Comparison of ENCODE assay signal across 1 cellular context in the genomic region with DNA sequence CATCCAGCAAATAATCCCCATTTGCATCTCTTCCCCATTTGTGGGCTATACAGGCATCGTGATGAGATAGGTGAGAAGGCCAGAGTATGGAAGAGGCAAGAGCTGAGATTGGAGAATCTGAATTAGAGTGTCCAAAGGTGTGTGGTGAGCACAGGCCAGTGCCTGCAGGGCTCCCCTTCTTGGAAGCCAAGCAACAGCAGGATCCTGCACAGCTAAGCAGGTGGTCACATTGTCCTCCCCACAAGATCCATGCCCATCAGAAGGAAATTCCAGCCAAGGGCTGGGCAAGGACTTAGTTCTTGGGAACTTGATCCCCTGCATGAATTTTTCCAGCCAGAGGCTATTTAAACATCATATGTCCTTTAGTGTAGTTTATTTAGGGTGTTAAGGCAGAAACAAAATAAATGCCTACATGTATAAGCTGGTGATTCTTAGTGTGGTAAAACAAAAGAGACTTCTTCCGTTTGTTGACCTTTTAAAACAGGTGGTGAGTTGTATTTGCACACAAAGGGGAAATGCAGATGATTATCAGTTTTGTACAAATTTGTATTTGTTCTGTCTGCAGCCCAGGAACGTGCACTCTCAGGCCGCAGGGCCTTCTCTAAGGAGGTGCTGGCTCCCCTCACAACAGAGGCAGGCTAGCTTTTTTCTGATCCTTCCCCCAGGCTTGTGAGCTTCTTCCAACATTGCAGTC.
TF ChIP-seq lines count a peak whose summit lies in the region.

No MANE protein-coding gene starts in this region.

TF ChIP-seq in HepG2, 621 proteins besides CTCF, POLR2A, EP300 and RAD21 (continued from another document):
- TF ChIP-seq, protein P1, sequence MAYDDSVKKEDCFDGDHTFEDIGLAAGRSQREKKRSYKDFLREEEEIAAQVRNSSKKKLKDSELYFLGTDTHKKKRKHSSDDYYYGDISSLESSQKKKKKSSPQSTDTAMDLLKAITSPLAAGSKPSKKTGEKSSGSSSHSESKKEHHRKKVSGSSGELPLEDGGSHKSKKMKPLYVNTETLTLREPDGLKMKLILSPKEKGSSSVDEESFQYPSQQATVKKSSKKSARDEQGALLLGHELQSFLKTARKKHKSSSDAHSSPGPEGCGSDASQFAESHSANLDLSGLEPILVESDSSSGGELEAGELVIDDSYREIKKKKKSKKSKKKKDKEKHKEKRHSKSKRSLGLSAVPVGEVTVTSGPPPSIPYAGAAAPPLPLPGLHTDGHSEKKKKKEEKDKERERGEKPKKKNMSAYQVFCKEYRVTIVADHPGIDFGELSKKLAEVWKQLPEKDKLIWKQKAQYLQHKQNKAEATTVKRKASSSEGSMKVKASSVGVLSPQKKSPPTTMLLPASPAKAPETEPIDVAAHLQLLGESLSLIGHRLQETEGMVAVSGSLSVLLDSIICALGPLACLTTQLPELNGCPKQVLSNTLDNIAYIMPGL (CRISPR knock-in tag; IDR thresholded peaks at IDR 0.05; ENCODE audit: borderline replicate concordance in 1 of 2, low read depth in 1 of 2), result no peak
- TF ChIP-seq KDM3A (CRISPR knock-in tag; IDR thresholded peaks at IDR 0.05; ENCODE audit: low read depth) (no peak), CBX1 (IDR thresholded peaks at IDR 0.05; ENCODE audit: low read depth) (no peak), ZNF317 (CRISPR knock-in tag; IDR thresholded peaks at IDR 0.05) (no peak), ZNF234 (CRISPR knock-in tag; conservative IDR thresholded peaks at IDR 0.05) (no peak), NFYB (CRISPR knock-in tag; IDR thresholded peaks at IDR 0.05) (no peak), SPEN (CRISPR knock-in tag; IDR thresholded peaks at IDR 0.05; ENCODE audit: low read depth) (no peak), DMAP1 (CRISPR knock-in tag; IDR thresholded peaks at IDR 0.05) (no peak), PRPF4 (IDR thresholded peaks at IDR 0.05; ENCODE audit: low read depth, low read length, poor library complexity, severe bottlenecking) (no peak), ZNF256 (CRISPR knock-in tag; conservative IDR thresholded peaks at IDR 0.05) (no peak)
- TF ChIP-seq, protein P2, sequence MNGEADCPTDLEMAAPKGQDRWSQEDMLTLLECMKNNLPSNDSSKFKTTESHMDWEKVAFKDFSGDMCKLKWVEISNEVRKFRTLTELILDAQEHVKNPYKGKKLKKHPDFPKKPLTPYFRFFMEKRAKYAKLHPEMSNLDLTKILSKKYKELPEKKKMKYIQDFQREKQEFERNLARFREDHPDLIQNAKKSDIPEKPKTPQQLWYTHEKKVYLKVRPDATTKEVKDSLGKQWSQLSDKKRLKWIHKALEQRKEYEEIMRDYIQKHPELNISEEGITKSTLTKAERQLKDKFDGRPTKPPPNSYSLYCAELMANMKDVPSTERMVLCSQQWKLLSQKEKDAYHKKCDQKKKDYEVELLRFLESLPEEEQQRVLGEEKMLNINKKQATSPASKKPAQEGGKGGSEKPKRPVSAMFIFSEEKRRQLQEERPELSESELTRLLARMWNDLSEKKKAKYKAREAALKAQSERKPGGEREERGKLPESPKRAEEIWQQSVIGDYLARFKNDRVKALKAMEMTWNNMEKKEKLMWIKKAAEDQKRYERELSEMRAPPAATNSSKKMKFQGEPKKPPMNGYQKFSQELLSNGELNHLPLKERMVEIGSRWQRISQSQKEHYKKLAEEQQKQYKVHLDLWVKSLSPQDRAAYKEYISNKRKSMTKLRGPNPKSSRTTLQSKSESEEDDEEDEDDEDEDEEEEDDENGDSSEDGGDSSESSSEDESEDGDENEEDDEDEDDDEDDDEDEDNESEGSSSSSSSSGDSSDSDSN (CRISPR knock-in tag; IDR thresholded peaks at IDR 0.05), result no peak
- TF ChIP-seq, protein P3, sequence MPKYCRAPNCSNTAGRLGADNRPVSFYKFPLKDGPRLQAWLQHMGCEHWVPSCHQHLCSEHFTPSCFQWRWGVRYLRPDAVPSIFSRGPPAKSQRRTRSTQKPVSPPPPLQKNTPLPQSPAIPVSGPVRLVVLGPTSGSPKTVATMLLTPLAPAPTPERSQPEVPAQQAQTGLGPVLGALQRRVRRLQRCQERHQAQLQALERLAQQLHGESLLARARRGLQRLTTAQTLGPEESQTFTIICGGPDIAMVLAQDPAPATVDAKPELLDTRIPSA (CRISPR knock-in tag; IDR thresholded peaks at IDR 0.05; ENCODE audit: borderline replicate concordance), result no peak
